Comparison of ENCODE assay signal across 1 cellular context in genomic region chr2:130818809-130819208, GRCh38.
TF ChIP-seq lines count a peak whose summit lies in the region.

No MANE protein-coding gene starts in this region.

TF ChIP-seq in GM23338, 12 proteins besides CTCF, POLR2A, EP300 and RAD21 (continued from another document):
- TF ChIP-seq ZNF462 (CRISPR knock-in tag; IDR thresholded peaks at IDR 0.05): no peak
- no peak for TF ChIP-seq POLR2AphosphoS5 (IDR thresholded peaks at IDR 0.05; ENCODE audit: low read depth)
- no peak for TF ChIP-seq NANOG (IDR thresholded peaks at IDR 0.05; ENCODE audit: borderline replicate concordance)
- no peak for TF ChIP-seq ZNF114 (CRISPR knock-in tag; IDR thresholded peaks at IDR 0.05)
- TF ChIP-seq EZH2phosphoT487 (IDR thresholded peaks at IDR 0.05; ENCODE audit: unreplicated experiment): no peak
